9 cellular contexts compared by ENCODE assay signal in the genomic region with DNA sequence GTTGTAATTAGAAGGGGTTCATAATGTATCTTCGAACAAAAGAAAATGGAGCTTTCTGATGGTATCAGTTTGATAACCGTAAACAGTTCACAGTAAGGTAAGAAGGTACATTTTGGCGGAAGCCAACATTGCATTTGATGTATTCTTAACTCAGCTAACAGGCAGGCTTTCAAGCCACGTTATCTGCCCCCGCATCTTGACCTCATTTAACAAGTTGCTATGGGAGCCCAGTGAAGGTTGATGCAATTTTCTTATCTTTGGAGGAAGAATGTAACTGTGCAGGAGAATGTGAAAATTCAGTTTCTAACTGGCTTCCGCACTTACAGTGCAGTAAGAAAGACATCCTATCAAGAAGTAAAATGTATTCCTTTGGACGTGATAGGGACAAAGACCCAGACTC.
DNase-seq lines count a peak whose midpoint lies in the region; ATAC-seq, FAIRE-seq and TF ChIP-seq lines count a peak whose summit lies in the region.
"Had no signal": no experiment of that assay in that cellular context is flagged by ENCODE, and none has a peak within 500 bp of the region (broad histone marks: within the 10 kb centered on the region; RNA-seq: fewer than 3 reads in every experiment).

No MANE protein-coding gene starts in this region.

- FAIRE-seq in frontal cortex (lab: Jason Lieb, UNC): no peak

- no peak overlapping the region for H3K4me3 ChIP-seq in aorta (ENCODE audit: low read length in 2 of 2)
- H3K4me3 ChIP-seq: BLaER1 treated with 17β-estradiol and CSF1 and Interleukin-3, amounts not matched to agents 10 nM and 100 nM had no signal

- peaks cover 99% of the 10 kb centered on the region for H3K4me1 Mint-ChIP-seq in CD4-positive, alpha-beta T cell (ENCODE audit: low read depth)
- H3K4me1 Mint-ChIP-seq in T-cell (peaks cover 98 to 100% (median 99%) of the 10 kb centered on the region in 3 donors), naive B cell (peaks cover 87 to 100% (median 90%) of the 10 kb centered on the region in 3 donors)

- CTCF ChIA-PET in CD4-positive, alpha-beta T cell (lab: Charles Lee): interaction anchor here (0.5 to 1.9 kb wide), 11 partner anchors 11 to 187 kb away, joined by 3 to 8 read pairs (median 3); no protein-coding TSS in a partner anchor
- CTCF ChIA-PET in T-cell (lab: Charles Lee): interaction anchor here (0.5 to 1.8 kb wide), 23 partner anchors 8 to 259 kb away, joined by 3 to 12 read pairs (median 4); no protein-coding TSS in a partner anchor

- peak overlapping the region; percentile 77 for H3K4me3 Mint-ChIP-seq in CD4-positive, alpha-beta T cell
- peak overlapping the region; percentile 62 to 99 (median 66) for H3K4me3 Mint-ChIP-seq in T-cell
- H3K4me3 Mint-ChIP-seq in naive B cell: peak overlapping the region; percentile 13 to 85 (median 80)

- no peaks in the 10 kb centered on the region for H3K9me3 ChIP-seq in CD4-positive, alpha-beta T cell (ENCODE audit: control insufficient read depth, low read length)
- no peaks in the 10 kb centered on the region for H3K9me3 ChIP-seq in aorta (ENCODE audit: control insufficient read depth, low read length)

- POLR2A ChIA-PET in CD4-positive, alpha-beta T cell (lab: Charles Lee): interaction anchor here (0.6 to 23.3 kb wide), 26 partner anchors 10 to 432 kb away, joined by 3 to 476 read pairs (median 8); a partner anchor contains a TSS
- POLR2A ChIA-PET in T-cell (lab: Charles Lee): interaction anchor here (0.6 to 2.8 kb wide), 17 partner anchors 12 to 205 kb away, joined by 3 to 17 read pairs (median 3); no protein-coding TSS in a partner anchor

- ATAC-seq in CD4-positive, alpha-beta T cell (ENCODE audit: poor library complexity): peak; percentile 65
- ATAC-seq in T-cell (replicated peaks in 1 of 4) (peak; percentile 61 to 83 (median 76)), naive B cell (ENCODE audit: low read depth in 2 of 2) (no peak), GM21786 (IDR thresholded peaks at IDR 0.05; ENCODE audit: unreplicated experiment) (no peak), aorta (ENCODE audit: low FRiP score) (no peak)

- peaks cover 3 to 9% of the 10 kb centered on the region in 2 donors for H3K36me3 ChIP-seq in aorta (ENCODE audit: control insufficient read depth in 1 of 2, insufficient read depth in 2 of 2, low read length in 1 of 2)

- no peaks in the 10 kb centered on the region for H3K27me3 Mint-ChIP-seq in CD4-positive, alpha-beta T cell
- no peaks in the 10 kb centered on the region for H3K27me3 Mint-ChIP-seq in T-cell
- no peaks in the 10 kb centered on the region for H3K27me3 Mint-ChIP-seq in naive B cell

- intact Hi-C loops in CD4-positive, alpha-beta T cell (cut with DNase I, micrococcal nuclease): loop anchor here in 1 of 2 experiments (2.0 to 10.0 kb wide), 5 partner anchors 14 to 442 kb away; no protein-coding TSS in a partner anchor
- intact Hi-C loops in aorta (cut with DNase I): no loop called here

- H3K4me1 ChIP-seq in aorta (ENCODE audit: control insufficient read depth in 1 of 2, insufficient read depth in 2 of 2, low read length in 2 of 2): peaks cover 2 to 5% of the 10 kb centered on the region in 2 donors

- peak; percentile 56 to 88 (median 66) for DNase-seq in CD4-positive, alpha-beta T cell
- DNase-seq in T-cell: peak in 33 of 34 experiments; percentile 56 to 92 (median 82)
- DNase-seq in activated naive CD4-positive, alpha-beta T cell treated with anti-CD3 and anti-CD28 coated beads, Interleukin-2, amount 50 U/mL, for 16 hours: peak; percentile 51
- DNase-seq in naive B cell: no peak
- DNase-seq in aorta: no peak
- no peak for DNase-seq in SW480 (ENCODE audit: low spot score)
- DNase-seq in frontal cortex (ENCODE audit: low spot score in 2 of 2): no peak

- peak overlapping the region; percentile 99 for H3K27ac Mint-ChIP-seq in CD4-positive, alpha-beta T cell
- H3K27ac Mint-ChIP-seq in T-cell (peak overlapping the region; percentile 93 to 98), naive B cell (peak overlapping the region; percentile 42 to 97 (median 92))

- no peak for TF ChIP-seq CTCF in CD4-positive, alpha-beta T cell (IDR thresholded peaks at IDR 0.05)

- no peaks in the 10 kb centered on the region for H3K27me3 ChIP-seq in CD4-positive, alpha-beta T cell (ENCODE audit: control insufficient read depth, insufficient read depth, low read length)
- H3K27me3 ChIP-seq in aorta (ENCODE audit: control insufficient read depth in 1 of 2, insufficient read depth in 2 of 2, low read length in 1 of 2): no peaks in the 10 kb centered on the region
- H3K27me3 ChIP-seq: BLaER1 treated with 17β-estradiol and CSF1 and Interleukin-3, amounts not matched to agents 10 nM and 100 nM had no signal

- 68 to 86% methylated on average over 7 of the region's 7 CpGs for WGBS in aorta, 2 donors

- H3K36me3 Mint-ChIP-seq in CD4-positive, alpha-beta T cell (ENCODE audit: low read depth): peaks cover 100% of the 10 kb centered on the region
- H3K36me3 Mint-ChIP-seq in T-cell (peaks cover 91% of the 10 kb centered on the region), naive B cell (peaks cover 85 to 88% of the 10 kb centered on the region in 2 donors)

- H3K27ac ChIP-seq in CD4-positive, alpha-beta T cell (ENCODE audit: low read depth, low read length): peak overlapping the region; percentile 94
- H3K27ac ChIP-seq in aorta (ENCODE audit: low read depth in 1 of 2, low read length in 2 of 2): no peak overlapping the region
- H3K27ac ChIP-seq: BLaER1 treated with 17β-estradiol and CSF1 and Interleukin-3, amounts not matched to agents 10 nM and 100 nM had no signal

- H3K9me3 Mint-ChIP-seq in CD4-positive, alpha-beta T cell: no peaks in the 10 kb centered on the region
- no peaks in the 10 kb centered on the region for H3K9me3 Mint-ChIP-seq in T-cell
- H3K9me3 Mint-ChIP-seq in naive B cell: peaks cover 0 to 9% (median 3%) of the 10 kb centered on the region in 7 donors

Comparison
In these comparisons a context has a peak if more than half of its experiments do, and no peak if none do; other contexts are left out.
1. ATAC-seq: peak in CD4-positive, alpha-beta T cell (single experiment) and T-cell (4 of 4); none in naive B cell (0 of 2), GM21786 (single experiment) and aorta (single experiment).
2. DNase-seq: peak in CD4-positive, alpha-beta T cell (10 of 10), T-cell (33 of 34) and activated naive CD4-positive, alpha-beta T cell treated with anti-CD3 and anti-CD28 coated beads, Interleukin-2, amount 50 U/mL, for 16 hours (single experiment); none in naive B cell (single experiment), aorta (0 of 2), SW480 (single experiment) and frontal cortex (0 of 2).
3. Peak in every context shown above with its lines, with median percentiles within 50 percentile points of each other: H3K27ac Mint-ChIP-seq and H3K4me3 Mint-ChIP-seq.